10 cellular contexts compared by ENCODE assay signal in genomic region chr16:70706948-70707465, GRCh38. TPM values are rescaled to one million over a fixed set of nuclear protein-coding genes. Genes with fewer than 3 reads are reported as not detected.
DNase-seq lines count a peak whose midpoint lies in the region; FAIRE-seq and TF ChIP-seq lines count a peak whose summit lies in the region.
"Had no signal": no experiment of that assay in that cellular context is flagged by ENCODE, and none has a peak within 500 bp of the region (broad histone marks: within the 10 kb centered on the region; RNA-seq: fewer than 3 reads in every experiment).

No MANE protein-coding gene starts in this region.

- no peaks in the 10 kb centered on the region for H3K36me3 ChIP-seq in CD4-positive, alpha-beta memory T cell (ENCODE audit: insufficient read depth, low read length)

- H3K27ac ChIP-seq in CD4-positive, alpha-beta memory T cell (ENCODE audit: low read depth, low read length), result no peak overlapping the region

- peaks cover 0 to 3% (median 0%) of the 10 kb centered on the region in 4 donors for H3K4me1 Mint-ChIP-seq in CD4-positive, alpha-beta memory T cell
- H3K4me1 Mint-ChIP-seq: activated naive CD4-positive, alpha-beta T cell treated with anti-CD3 and anti-CD28 coated beads, Interleukin-2, amount 50 U/mL, for 24 hours had no signal

- H3K4me3 ChIP-seq in CD4-positive, alpha-beta memory T cell (ENCODE audit: low read length in 2 of 2), result no peak overlapping the region

- H3K27ac Mint-ChIP-seq in CD4-positive, alpha-beta memory T cell, result no peak overlapping the region
- H3K27ac Mint-ChIP-seq: activated naive CD4-positive, alpha-beta T cell treated with anti-CD3 and anti-CD28 coated beads, Interleukin-2, amount 50 U/mL, for 24 hours had no signal

- DNase-seq in H4 (ENCODE audit: low spot score) (peak; percentile 80), amniotic stem cell (lab: John Stamatoyannopoulos, UW) (peak; percentile 69), glomerular visceral epithelial cell (ENCODE audit: extremely low spot score) (peak; percentile 33), smooth muscle cell of the brain vasculature (ENCODE audit: low read depth, low spot score) (peak; percentile 43), germinal center (ENCODE audit: low spot score) (no peak), activated T-cell treated with anti-CD3 and anti-CD28 coated beads for 4 hours (no peak), D721Med (ENCODE audit: insufficient read length, low spot score) (no peak)
- DNase-seq in CD4-positive, alpha-beta memory T cell, result no peak
- DNase-seq: NCI-H1048 had no signal

- H3K4me3 Mint-ChIP-seq in CD4-positive, alpha-beta memory T cell, result no peak overlapping the region
- H3K4me3 Mint-ChIP-seq: activated naive CD4-positive, alpha-beta T cell treated with anti-CD3 and anti-CD28 coated beads, Interleukin-2, amount 50 U/mL, for 24 hours had no signal

- POLR2A ChIA-PET in CD4-positive, alpha-beta memory T cell (lab: Charles Lee; ENCODE audit: partially characterized antibody), result no interaction called here

- peaks cover 6 to 16% of the 10 kb centered on the region in 2 donors for H3K36me3 Mint-ChIP-seq in CD4-positive, alpha-beta memory T cell

- no peaks in the 10 kb centered on the region for H3K4me1 ChIP-seq in CD4-positive, alpha-beta memory T cell (ENCODE audit: insufficient read depth, low read length)

- no peaks in the 10 kb centered on the region for H3K27me3 Mint-ChIP-seq in CD4-positive, alpha-beta memory T cell
- H3K27me3 Mint-ChIP-seq: activated naive CD4-positive, alpha-beta T cell treated with anti-CD3 and anti-CD28 coated beads, Interleukin-2, amount 50 U/mL, for 24 hours had no signal

- H3K9me3 Mint-ChIP-seq in CD4-positive, alpha-beta memory T cell, result no peaks in the 10 kb centered on the region
- H3K9me3 Mint-ChIP-seq: activated naive CD4-positive, alpha-beta T cell treated with anti-CD3 and anti-CD28 coated beads, Interleukin-2, amount 50 U/mL, for 24 hours had no signal

- FAIRE-seq in D721Med (lab: Jason Lieb, UNC), result no peak

- no peaks in the 10 kb centered on the region for H3K9me3 ChIP-seq in CD4-positive, alpha-beta memory T cell (ENCODE audit: control insufficient read depth in 1 of 2, low read length in 2 of 2)

- no peak for TF ChIP-seq CTCF in D721Med (IDR thresholded peaks at IDR 0.05; ENCODE audit: insufficient read depth, missing control alignments)

- H3K27me3 ChIP-seq in CD4-positive, alpha-beta memory T cell (ENCODE audit: insufficient read depth, low read length), result no peaks in the 10 kb centered on the region

- intact Hi-C loops in CD4-positive, alpha-beta memory T cell (cut with micrococcal nuclease), result no loop called here

- CTCF ChIA-PET in CD4-positive, alpha-beta memory T cell (lab: Charles Lee; ENCODE audit: partially characterized antibody), result no interaction called here

RNA-seq across cellular contexts. Expression of gene MTSS2, which starts 21.2 kb away (rescaled TPM):
- total RNA-seq in H4 (2014; rRNA removed; shearing (Covaris generic)), result 8.6 and 13.9 TPM in 2 replicates
- 1 to 10 TPM; 1.8 to 1.9 TPM for total RNA-seq in CD4-positive, alpha-beta memory T cell
- not detected for polyA plus RNA-seq in CD4-positive, alpha-beta memory T cell

Comparison
In these comparisons a context has a peak if more than half of its experiments do, and no peak if none do; other contexts are left out.
1. DNase-seq: peak in H4 (single experiment), amniotic stem cell (single experiment), glomerular visceral epithelial cell (single experiment) and smooth muscle cell of the brain vasculature (single experiment); none in germinal center (single experiment), activated T-cell treated with anti-CD3 and anti-CD28 coated beads for 4 hours (single experiment), D721Med (single experiment) and CD4-positive, alpha-beta memory T cell (0 of 5).